10 cellular contexts compared by ENCODE assay signal in the genomic region with DNA sequence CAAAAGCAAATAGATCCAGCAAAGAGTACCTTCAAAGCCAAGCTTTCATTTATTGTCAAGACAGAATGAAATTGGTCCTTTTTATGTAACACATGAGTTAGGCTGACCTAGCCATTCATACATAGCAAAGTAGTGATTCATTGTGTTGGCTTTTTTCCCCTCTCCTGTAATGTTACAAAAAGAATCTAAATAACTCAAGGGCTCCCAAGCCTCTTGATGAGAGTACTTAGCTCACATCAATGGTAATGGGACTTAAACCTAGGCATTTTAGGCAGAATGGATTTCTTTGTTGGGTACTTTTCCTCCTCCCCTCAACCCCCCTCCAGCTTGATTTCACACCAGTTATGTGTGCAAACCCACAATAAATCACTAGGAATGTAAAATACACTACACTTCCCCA.
A peak's percentile ranks its signal among the peaks of the same experiment; 100 is the strongest.
DNase-seq lines count a peak whose midpoint lies in the region; TF ChIP-seq lines count a peak whose summit lies in the region.
"Had no signal": no experiment of that assay in that cellular context is flagged by ENCODE, and none has a peak within 500 bp of the region (broad histone marks: within the 10 kb centered on the region; RNA-seq: fewer than 3 reads in every experiment).

No MANE protein-coding gene starts in this region.

- no peak overlapping the region for H3K9ac ChIP-seq in mesenchymal stem cell (ENCODE audit: low read length)

- H2BK15ac ChIP-seq in mesenchymal stem cell (ENCODE audit: low read depth, poor library complexity, severe bottlenecking), result no peak overlapping the region

- no peak overlapping the region for H3K4me3 Mint-ChIP-seq in CD4-positive, alpha-beta memory T cell
- H3K4me3 Mint-ChIP-seq: activated naive CD4-positive, alpha-beta T cell treated with anti-CD3 and anti-CD28 coated beads, Interleukin-2, amount 50 U/mL, for 24 hours had no signal

- H3K36me3 ChIP-seq in mesenchymal stem cell (ENCODE audit: control insufficient read depth in 1 of 2, insufficient read depth in 2 of 2, low read depth in 1 of 2, low read length in 2 of 2), result no peaks in the 10 kb centered on the region
- H3K36me3 ChIP-seq in CD4-positive, alpha-beta memory T cell (ENCODE audit: insufficient read depth, low read length), result no peaks in the 10 kb centered on the region
- H3K36me3 ChIP-seq: heart left ventricle had no signal

- no peak overlapping the region for H3K27ac Mint-ChIP-seq in CD4-positive, alpha-beta memory T cell
- H3K27ac Mint-ChIP-seq: activated naive CD4-positive, alpha-beta T cell treated with anti-CD3 and anti-CD28 coated beads, Interleukin-2, amount 50 U/mL, for 24 hours had no signal

- CTCF ChIA-PET in CD4-positive, alpha-beta memory T cell (lab: Charles Lee; ENCODE audit: partially characterized antibody), result no interaction called here

- H3K23ac ChIP-seq in mesenchymal stem cell (ENCODE audit: low read length in 2 of 2), result no peak overlapping the region

- intact Hi-C loops in CD4-positive, alpha-beta memory T cell (cut with micrococcal nuclease), result no loop called here

- peaks cover 9% of the 10 kb centered on the region for H3K4me1 ChIP-seq in mesenchymal stem cell (ENCODE audit: control insufficient read depth, insufficient read depth, low read depth, low read length)
- H3K4me1 ChIP-seq in CD4-positive, alpha-beta memory T cell (ENCODE audit: insufficient read depth, low read length), result no peaks in the 10 kb centered on the region

- DNase-seq in DMS153 treated with DMSO at 0.1 percent for 48 hours (lab: John Stamatoyannopoulos, UW; ENCODE audit: unreplicated experiment) (peak; percentile 3), M059J (ENCODE audit: low read depth) (peak; percentile 88), choroid plexus epithelial cell (ENCODE audit: low read depth) (peak; percentile 92), mesenchymal stem cell (peak; percentile 16), COLO829 (ENCODE audit: low spot score) (no peak), ecto neural progenitor cell (ENCODE audit: low spot score) (no peak), NCI-H146 treated with DMSO at 0.1 percent for 48 hours (lab: John Stamatoyannopoulos, UW; ENCODE audit: unreplicated experiment) (no peak)
- no peak for DNase-seq in CD4-positive, alpha-beta memory T cell
- DNase-seq: heart left ventricle had no signal

- H3K18ac ChIP-seq in mesenchymal stem cell (ENCODE audit: low read depth in 1 of 2, low read length in 2 of 2), result no peak overlapping the region

- no peaks in the 10 kb centered on the region for H3K36me3 Mint-ChIP-seq in CD4-positive, alpha-beta memory T cell
- H3K36me3 Mint-ChIP-seq: activated naive CD4-positive, alpha-beta T cell treated with anti-CD3 and anti-CD28 coated beads, Interleukin-2, amount 50 U/mL, for 24 hours had no signal

- no peak overlapping the region for H4K8ac ChIP-seq in mesenchymal stem cell (ENCODE audit: low read length)

- H4K91ac ChIP-seq in mesenchymal stem cell (ENCODE audit: low read length), result no peak overlapping the region

- peaks cover 0 to 2% (median 0%) of the 10 kb centered on the region in 8 donors for H3K9me3 Mint-ChIP-seq in CD4-positive, alpha-beta memory T cell
- H3K9me3 Mint-ChIP-seq: activated naive CD4-positive, alpha-beta T cell treated with anti-CD3 and anti-CD28 coated beads, Interleukin-2, amount 50 U/mL, for 24 hours had no signal

- H3K4ac ChIP-seq in mesenchymal stem cell (ENCODE audit: low read depth in 1 of 2, low read length in 2 of 2), result no peak overlapping the region

- H3K27ac ChIP-seq in mesenchymal stem cell (ENCODE audit: low read length, poor library complexity, severe bottlenecking), result no peak overlapping the region
- H3K27ac ChIP-seq in CD4-positive, alpha-beta memory T cell (ENCODE audit: low read depth, low read length), result no peak overlapping the region

- TF ChIP-seq CTCF in choroid plexus epithelial cell (conservative IDR thresholded peaks at IDR 0.05; ENCODE audit: low read depth, low read length), result no peak

- H2AK5ac ChIP-seq in mesenchymal stem cell (ENCODE audit: low read length, severe bottlenecking), result no peak overlapping the region

- no peak overlapping the region for H2BK5ac ChIP-seq in mesenchymal stem cell (ENCODE audit: low read depth, low read length, poor library complexity, severe bottlenecking)

- no peak overlapping the region for H2BK120ac ChIP-seq in mesenchymal stem cell (ENCODE audit: low read depth, low read length)

- H3K4me3 ChIP-seq in choroid plexus epithelial cell (ENCODE audit: low read depth, low read length), result no peak overlapping the region
- H3K4me3 ChIP-seq in mesenchymal stem cell (ENCODE audit: insufficient read depth in 1 of 2, low read depth in 1 of 2, low read length in 2 of 2), result no peak overlapping the region
- H3K4me3 ChIP-seq in CD4-positive, alpha-beta memory T cell (ENCODE audit: low read length in 2 of 2), result no peak overlapping the region
- H3K4me3 ChIP-seq: heart left ventricle had no signal

- POLR2A ChIA-PET in CD4-positive, alpha-beta memory T cell (lab: Charles Lee; ENCODE audit: partially characterized antibody), result no interaction called here

- H3K79me1 ChIP-seq in mesenchymal stem cell (replicated peaks; ENCODE audit: low read length, poor library complexity, severe bottlenecking), result no peaks in the 10 kb centered on the region

- no peaks in the 10 kb centered on the region for H3K9me3 ChIP-seq in mesenchymal stem cell (ENCODE audit: control insufficient read depth, low read length)
- H3K9me3 ChIP-seq in CD4-positive, alpha-beta memory T cell (ENCODE audit: control insufficient read depth in 1 of 2, low read length in 2 of 2), result no peaks in the 10 kb centered on the region
- H3K9me3 ChIP-seq: heart left ventricle had no signal

- H3K14ac ChIP-seq in mesenchymal stem cell (ENCODE audit: low read length in 2 of 2), result no peak overlapping the region

- H3K4me2 ChIP-seq in mesenchymal stem cell (ENCODE audit: low read length, poor library complexity, severe bottlenecking), result no peak overlapping the region

- H2BK12ac ChIP-seq in mesenchymal stem cell (ENCODE audit: low read length in 2 of 2), result no peak overlapping the region

- H2AFZ ChIP-seq in mesenchymal stem cell (ENCODE audit: low read depth, low read length), result no peak overlapping the region

- H3K27me3 ChIP-seq in mesenchymal stem cell (ENCODE audit: control insufficient read depth in 1 of 2, insufficient read depth in 1 of 2, low read length in 2 of 2), result no peaks in the 10 kb centered on the region
- no peaks in the 10 kb centered on the region for H3K27me3 ChIP-seq in CD4-positive, alpha-beta memory T cell (ENCODE audit: insufficient read depth, low read length)
- H3K27me3 ChIP-seq: heart left ventricle had no signal

- peaks cover 0 to 2% (median under 1%) of the 10 kb centered on the region in 4 donors for H3K4me1 Mint-ChIP-seq in CD4-positive, alpha-beta memory T cell
- H3K4me1 Mint-ChIP-seq: activated naive CD4-positive, alpha-beta T cell treated with anti-CD3 and anti-CD28 coated beads, Interleukin-2, amount 50 U/mL, for 24 hours had no signal

- H3K27me3 Mint-ChIP-seq in CD4-positive, alpha-beta memory T cell, result peaks cover 3 to 5% of the 10 kb centered on the region in 2 donors

Comparison
In these comparisons a context has a peak if more than half of its experiments do, and no peak if none do; other contexts are left out.
1. DNase-seq: peak in DMS153 treated with DMSO at 0.1 percent for 48 hours (single experiment), M059J (single experiment), choroid plexus epithelial cell (single experiment) and mesenchymal stem cell (single experiment); none in COLO829 (single experiment), CD4-positive, alpha-beta memory T cell (0 of 5), ecto neural progenitor cell (single experiment) and NCI-H146 treated with DMSO at 0.1 percent for 48 hours (single experiment).